11 cellular contexts compared by ENCODE assay signal in genomic region chr4:8634773-8635172, GRCh38. TPM values are rescaled to one million over a fixed set of nuclear protein-coding genes. Genes with fewer than 3 reads are reported as not detected.
"Had no signal": no experiment of that assay in that cellular context is flagged by ENCODE, and none has a peak within 500 bp of the region (broad histone marks: within the 10 kb centered on the region; RNA-seq: fewer than 3 reads in every experiment).

No MANE protein-coding gene starts in this region.

RNA-seq across cellular contexts. Expression of gene CPZ, which starts 42.2 kb away (rescaled TPM):
- total RNA-seq: activated CD4-positive, alpha-beta T cell treated with anti-CD3 and anti-CD28 coated beads for 36 hours; activated CD4-positive, alpha-beta T cell treated with anti-CD3 and anti-CD28 coated beads, Interleukin-2, amount 10 ng/mL, durations not matched to agents 7 days and 5 days; activated CD8-positive, alpha-beta memory T cell treated with anti-CD3 and anti-CD28 coated beads, Interleukin-2, amount 10 ng/mL, durations not matched to agents 7 days and 5 days; activated naive CD8-positive, alpha-beta T cell treated with anti-CD3 and anti-CD28 coated beads, Interleukin-2, amount 10 ng/mL, durations not matched to agents 7 days and 5 days; activated T-helper 2 cell treated with anti-CD3 and anti-CD28 coated beads, Interferon-gamma antibody, Interleukin-2, Interleukin-4, amounts not matched to agents 10 μg/mL and 5 μg/mL and 100 μg/mL, durations not matched to agents 14 hours and 24 hours and 36 hours; T-helper 1 cell treated with Interleukin-12 subunit alpha and Interleukin-12 subunit beta and Interleukin-4 antibody, amounts not matched to agents 30 ng/mL and 1 ng/mL, for 36 hours; T-helper 17 cell; T-helper 2 cell treated with Interferon-gamma antibody and Interleukin-4, amounts not matched to agents 100 ng/mL and 5 ng/mL, for 36 hours had no signal

RNA-seq across cellular contexts. Expression of gene GPR78, which starts 54.6 kb away (rescaled TPM):
- total RNA-seq: activated CD4-positive, alpha-beta T cell treated with anti-CD3 and anti-CD28 coated beads for 36 hours; activated CD4-positive, alpha-beta T cell treated with anti-CD3 and anti-CD28 coated beads, Interleukin-2, amount 10 ng/mL, durations not matched to agents 7 days and 5 days; activated CD8-positive, alpha-beta memory T cell treated with anti-CD3 and anti-CD28 coated beads, Interleukin-2, amount 10 ng/mL, durations not matched to agents 7 days and 5 days; activated CD8-positive, alpha-beta T cell treated with anti-CD3 and anti-CD28 coated beads, Interleukin-2, amount 10 ng/mL, durations not matched to agents 7 days and 5 days; activated naive CD8-positive, alpha-beta T cell treated with anti-CD3 and anti-CD28 coated beads, Interleukin-2, amount 10 ng/mL, durations not matched to agents 7 days and 5 days; activated T-helper 2 cell treated with anti-CD3 and anti-CD28 coated beads, Interferon-gamma antibody, Interleukin-2, Interleukin-4, amounts not matched to agents 10 μg/mL and 5 μg/mL and 100 μg/mL, durations not matched to agents 14 hours and 24 hours and 36 hours; body of pancreas; T-cell; T-helper 1 cell treated with Interleukin-12 subunit alpha and Interleukin-12 subunit beta and Interleukin-4 antibody, amounts not matched to agents 30 ng/mL and 1 ng/mL, for 36 hours; T-helper 17 cell; T-helper 2 cell treated with Interferon-gamma antibody and Interleukin-4, amounts not matched to agents 100 ng/mL and 5 ng/mL, for 36 hours had no signal
